Comparison of ENCODE assay signal across 8 cellular contexts in the genomic region with DNA sequence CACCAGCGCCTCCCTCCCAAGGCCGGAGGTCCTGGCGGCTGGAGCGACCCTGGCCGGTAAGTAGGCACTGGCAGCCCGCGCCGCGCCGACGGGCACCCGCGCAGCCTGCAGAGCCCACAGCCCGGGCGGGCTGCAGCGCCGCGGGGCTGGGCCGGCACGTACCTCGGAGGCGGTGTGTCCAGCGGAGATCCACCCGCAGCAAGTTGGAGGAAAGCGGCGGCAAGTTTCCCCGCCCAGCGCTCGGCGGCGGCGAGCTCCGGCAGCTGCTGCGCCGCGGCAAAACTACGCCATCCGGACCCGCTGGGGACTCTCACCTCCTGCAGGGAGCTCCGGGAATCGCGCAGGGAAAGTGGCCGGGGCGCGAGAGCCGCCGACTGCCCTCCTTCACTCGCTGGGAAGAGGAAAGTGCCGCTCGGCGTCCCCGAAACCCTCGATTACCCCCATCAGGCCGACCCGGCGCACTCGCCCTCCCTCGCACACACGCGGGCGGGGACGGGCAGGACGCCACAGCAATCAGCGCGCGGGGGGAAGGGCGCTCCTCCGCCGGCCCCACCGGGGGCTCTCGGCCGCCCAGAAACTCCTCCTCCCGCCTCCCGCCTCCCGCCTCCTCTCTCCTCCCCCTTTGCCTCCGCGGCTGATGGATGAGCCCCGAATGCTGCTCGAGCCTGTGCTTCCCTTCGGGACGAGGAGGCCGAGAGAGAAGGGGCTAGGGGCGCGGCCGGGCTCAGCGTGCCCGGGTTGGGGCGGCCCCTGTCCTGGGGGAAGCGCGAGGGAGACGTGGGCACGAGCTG. TPM values are rescaled to one million over a fixed set of nuclear protein-coding genes. Genes with fewer than 3 reads are reported as not detected.
DNase-seq lines count a peak whose midpoint lies in the region; TF ChIP-seq lines count a peak whose summit lies in the region.

A gene (minus strand): TSS at position 436 of the 791 bp plus-strand sequence. CDS start 24,620 bp downstream, outside the sequence.

- intact Hi-C loops in T-helper 2 cell treated with Interferon-gamma antibody and Interleukin-4, amounts not matched to agents 100 ng/mL and 5 ng/mL, for 36 hours (cut with micrococcal nuclease): loop anchor here (1.0 to 5.0 kb wide), 3 partner anchors 82 to 375 kb away; no protein-coding TSS in a partner anchor
- intact Hi-C loops in ascending aorta (cut with DNase I): loop anchor here (1.0 to 10.0 kb wide), 10 partner anchors 33 to 371 kb away; no protein-coding TSS in a partner anchor
- intact Hi-C loops in uterus (cut with DNase I; ENCODE audit: low total_unique reads): no loop called here

- no peaks in the 10 kb centered on the region for H3K9me3 ChIP-seq in HEK293 (ENCODE audit: control insufficient read depth, insufficient read depth, low read depth, low read length)
- H3K9me3 ChIP-seq in ascending aorta: no peaks in the 10 kb centered on the region
- no peaks in the 10 kb centered on the region for H3K9me3 ChIP-seq in uterus

- DNase-seq in GM04504 (ENCODE audit: low read depth) (peak; percentile 85), NCI-H1048 (lab: John Stamatoyannopoulos, UW) (peak; percentile 62), ascending aorta (ENCODE audit: low spot score in 2 of 2) (peak; percentile 50 to 95), hepatic stellate cell (ENCODE audit: low spot score) (peak; percentile 93), uterus (peak; percentile 95 to 97)

- peak within 1 kb of the TSS; percentile 95 for H3K4me3 ChIP-seq in HEK293 (ENCODE audit: low read depth, low read length)
- peak within 1 kb of the TSS; percentile 64 to 90 for H3K4me3 ChIP-seq in ascending aorta
- peak within 1 kb of the TSS; percentile 75 for H3K4me3 ChIP-seq in rectal smooth muscle tissue (ENCODE audit: low read length)
- peak within 1 kb of the TSS; percentile 56 to 95 for H3K4me3 ChIP-seq in uterus

- TF ChIP-seq CTCF in HEK293 (tag by site-specific recombination; IDR thresholded peaks at IDR 0.05) (peak; percentile 96), ascending aorta (IDR thresholded peaks at IDR 0.05) (peak; percentile 52 to 60 (median 52)), uterus (IDR thresholded peaks at IDR 0.05) (peak; percentile 23 to 74 (median 59))

- H3K27ac ChIP-seq in HEK293 (ENCODE audit: extremely low read depth, low read depth, low read length) (peak within 1 kb of the TSS; percentile 93), ascending aorta (peak within 1 kb of the TSS; percentile 83 to 95), rectal smooth muscle tissue (ENCODE audit: low read depth, low read length) (peak within 1 kb of the TSS; percentile 98), uterus (peak within 1 kb of the TSS; percentile 97 to 98)

- H3K36me3 ChIP-seq in HEK293 (ENCODE audit: control insufficient read depth in 2 of 2, insufficient read depth in 1 of 2, low read length in 2 of 2) (no peaks in the 10 kb centered on the region), ascending aorta (no peaks in the 10 kb centered on the region), rectal smooth muscle tissue (ENCODE audit: control insufficient read depth, insufficient read depth, low read length) (no peaks in the 10 kb centered on the region), uterus (no peaks in the 10 kb centered on the region)

- peak within 1 kb of the TSS; percentile 94 for H3K9ac ChIP-seq in rectal smooth muscle tissue (ENCODE audit: low read length)

- CTCF ChIA-PET in HEK293 (lab: Yijun Ruan, JAX): interaction anchor here (0.7 to 1.9 kb wide), 8 partner anchors 10 to 375 kb away, joined by 3 to 4 read pairs (median 3); no protein-coding TSS in a partner anchor

- peak; percentile 97 for TF ChIP-seq POLR2A in uterus (IDR thresholded peaks at IDR 0.05)

- H3K4me1 ChIP-seq in HEK293 (ENCODE audit: control insufficient read depth, insufficient read depth, low read length) (no peaks in the 10 kb centered on the region), ascending aorta (peaks cover 0 to 10% of the 10 kb centered on the region in 2 donors), rectal smooth muscle tissue (ENCODE audit: control insufficient read depth, insufficient read depth, low read length) (peaks cover 12% of the 10 kb centered on the region), uterus (peaks cover 4 to 10% of the 10 kb centered on the region in 2 donors)

- POLR2A ChIA-PET in HEK293 (lab: Yijun Ruan, JAX): interaction anchor here (0.7 to 1.8 kb wide), 7 partner anchors 10 to 79 kb away, joined by 3 to 6 read pairs (median 4); no protein-coding TSS in a partner anchor

- H3K27me3 ChIP-seq in ascending aorta (no peaks in the 10 kb centered on the region), rectal smooth muscle tissue (ENCODE audit: control insufficient read depth, insufficient read depth, low read length) (no peaks in the 10 kb centered on the region), uterus (no peaks in the 10 kb centered on the region)

TF ChIP-seq in HEK293, 187 proteins besides CTCF, POLR2A, EP300 and RAD21 (continues in another document):
- peak; percentile 92 for TF ChIP-seq KLF8 (tag by site-specific recombination; IDR thresholded peaks at IDR 0.05)
- TF ChIP-seq PRDM1 (tag by site-specific recombination; IDR thresholded peaks at IDR 0.05): peak; percentile 98
- peak; percentile 87; the same call in 1 of the 2 replicates for TF ChIP-seq ZSCAN23 (tag by site-specific recombination; IDR thresholded peaks at IDR 0.05)
- peak; percentile 98 for TF ChIP-seq ZFP69B (tag by site-specific recombination; IDR thresholded peaks at IDR 0.05)
- TF ChIP-seq GLIS1 (tag by site-specific recombination; IDR thresholded peaks at IDR 0.05): peak; percentile 92
- TF ChIP-seq, protein P1, sequence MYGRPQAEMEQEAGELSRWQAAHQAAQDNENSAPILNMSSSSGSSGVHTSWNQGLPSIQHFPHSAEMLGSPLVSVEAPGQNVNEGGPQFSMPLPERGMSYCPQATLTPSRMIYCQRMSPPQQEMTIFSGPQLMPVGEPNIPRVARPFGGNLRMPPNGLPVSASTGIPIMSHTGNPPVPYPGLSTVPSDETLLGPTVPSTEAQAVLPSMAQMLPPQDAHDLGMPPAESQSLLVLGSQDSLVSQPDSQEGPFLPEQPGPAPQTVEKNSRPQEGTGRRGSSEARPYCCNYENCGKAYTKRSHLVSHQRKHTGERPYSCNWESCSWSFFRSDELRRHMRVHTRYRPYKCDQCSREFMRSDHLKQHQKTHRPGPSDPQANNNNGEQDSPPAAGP (tag by site-specific recombination; IDR thresholded peaks at IDR 0.05): peak; percentile 82; the same call in 1 of the 2 replicates
- 0 out of 2 replicates have a peak, but pooled peaks have one; percentile 15 for TF ChIP-seq ZNF585B (tag by site-specific recombination; IDR thresholded peaks at IDR 0.05)
- TF ChIP-seq ZNF416 (tag by site-specific recombination; IDR thresholded peaks at IDR 0.05): no peak
- peak; percentile 78; the same call in 1 of the 2 replicates for TF ChIP-seq ZNF785 (tag by site-specific recombination; IDR thresholded peaks at IDR 0.05)
- TF ChIP-seq ZNF175 (tag by site-specific recombination; IDR thresholded peaks at IDR 0.05): no peak
- peak; percentile 72; the same call in 1 of the 2 replicates for TF ChIP-seq KLF10 (tag by site-specific recombination; IDR thresholded peaks at IDR 0.05)
- TF ChIP-seq ZNF776 (tag by site-specific recombination; IDR thresholded peaks at IDR 0.05; ENCODE audit: borderline replicate concordance): no peak
- peak; percentile 90 for TF ChIP-seq ZNF843 (tag by site-specific recombination; IDR thresholded peaks at IDR 0.05)
- peak; percentile 72; the same call in 1 of the 2 replicates for TF ChIP-seq ZNF394 (tag by site-specific recombination; IDR thresholded peaks at IDR 0.05; ENCODE audit: borderline replicate concordance)
- peak; percentile 66; the same call in 1 of the 2 replicates for TF ChIP-seq ZNF76 (tag by site-specific recombination; IDR thresholded peaks at IDR 0.05; ENCODE audit: borderline replicate concordance, low read depth)
- no peak for TF ChIP-seq ZNF221 (tag by site-specific recombination; IDR thresholded peaks at IDR 0.05; ENCODE audit: borderline replicate concordance)
- no peak for TF ChIP-seq ZNF555 (tag by site-specific recombination; conservative IDR thresholded peaks at IDR 0.05)
- no peak for TF ChIP-seq SETDB1 (IDR thresholded peaks at IDR 0.05; ENCODE audit: insufficient read length, low read length)
- TF ChIP-seq, protein P2, sequence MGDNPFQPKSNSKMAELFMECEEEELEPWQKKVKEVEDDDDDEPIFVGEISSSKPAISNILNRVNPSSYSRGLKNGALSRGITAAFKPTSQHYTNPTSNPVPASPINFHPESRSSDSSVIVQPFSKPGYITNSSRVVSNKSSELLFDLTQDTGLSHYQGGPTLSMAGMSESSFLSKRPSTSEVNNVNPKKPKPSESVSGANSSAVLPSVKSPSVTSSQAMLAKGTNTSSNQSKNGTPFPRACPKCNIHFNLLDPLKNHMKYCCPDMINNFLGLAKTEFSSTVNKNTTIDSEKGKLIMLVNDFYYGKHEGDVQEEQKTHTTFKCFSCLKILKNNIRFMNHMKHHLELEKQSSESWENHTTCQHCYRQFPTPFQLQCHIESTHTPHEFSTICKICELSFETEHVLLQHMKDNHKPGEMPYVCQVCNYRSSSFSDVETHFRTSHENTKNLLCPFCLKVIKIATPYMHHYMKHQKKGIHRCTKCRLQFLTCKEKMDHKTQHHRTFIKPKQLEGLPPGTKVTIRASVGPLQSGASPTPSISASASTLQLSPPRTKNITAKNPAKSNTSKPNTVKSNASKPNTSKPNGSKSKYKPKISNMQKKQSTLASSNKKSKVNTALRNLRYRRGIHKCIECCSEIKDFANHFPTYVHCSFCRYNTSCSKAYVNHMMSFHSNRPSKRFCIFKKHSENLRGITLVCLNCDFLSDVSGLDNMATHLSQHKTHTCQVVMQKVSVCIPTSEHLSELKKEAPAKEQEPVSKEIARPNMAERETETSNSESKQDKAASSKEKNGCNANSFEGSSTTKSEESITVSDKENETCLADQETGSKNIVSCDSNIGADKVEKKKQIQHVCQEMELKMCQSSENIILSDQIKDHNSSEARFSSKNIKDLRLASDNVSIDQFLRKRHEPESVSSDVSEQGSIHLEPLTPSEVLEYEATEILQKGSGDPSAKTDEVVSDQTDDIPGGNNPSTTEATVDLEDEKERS (tag by site-specific recombination; IDR thresholded peaks at IDR 0.05): 0 out of 2 replicates have a peak, but pooled peaks have one; percentile 30
- TF ChIP-seq ZNF561 (tag by site-specific recombination; IDR thresholded peaks at IDR 0.05; ENCODE audit: borderline replicate concordance): peak; percentile 83
- peak; percentile 81; the same call in 1 of the 2 replicates for TF ChIP-seq MZF1 (tag by site-specific recombination; IDR thresholded peaks at IDR 0.05; ENCODE audit: borderline replicate concordance)
- peak; percentile 97 for TF ChIP-seq ZFP37 (tag by site-specific recombination; IDR thresholded peaks at IDR 0.05)
- TF ChIP-seq ZBTB21 (tag by site-specific recombination; IDR thresholded peaks at IDR 0.05): peak; percentile 38; the same call in 1 of the 2 replicates

RNA-seq across cellular contexts. Expression of the gene that starts here (rescaled TPM):
- 14.1 and 14.5 TPM in 2 replicates for total RNA-seq in T-helper 2 cell treated with Interferon-gamma antibody and Interleukin-4, amounts not matched to agents 100 ng/mL and 5 ng/mL, for 36 hours
- total RNA-seq in ascending aorta: 127 TPM
- total RNA-seq in uterus: 100 to 1,000 TPM in 3 of 4 donors, 10 to 100 TPM in 1; 87.8 to 388 (median 212) TPM

Comparison
In these comparisons a context has a peak if more than half of its experiments do, and no peak if none do; other contexts are left out.
1. Peak in every context shown above with its lines: DNase-seq, H3K4me3 ChIP-seq and H3K27ac ChIP-seq.